In genomic region chr10:60731134-60731883, GRCh38 we compare ENCODE assay signal across 8 cellular contexts. TPM values are rescaled to one million over a fixed set of nuclear protein-coding genes. Genes with fewer than 3 reads are reported as not detected.
DNase-seq lines count a peak whose midpoint lies in the region; ATAC-seq and TF ChIP-seq lines count a peak whose summit lies in the region.

No MANE protein-coding gene starts in this region.

- H3K9me2 ChIP-seq in GM23248 (ENCODE audit: insufficient read depth) = no peaks in the 10 kb centered on the region

- DNase-seq in RWPE2 (ENCODE audit: low spot score) = no peak
- peak; percentile 38 for DNase-seq in germinal center (ENCODE audit: low spot score)
- no peak for DNase-seq in RKO (ENCODE audit: low spot score)
- DNase-seq in mucosa of gallbladder (ENCODE audit: low spot score) = no peak
- DNase-seq in GM23248 = no peak
- no peak for DNase-seq in NCI-H446 (lab: John Stamatoyannopoulos, UW)

- ATAC-seq in GM18907 (IDR thresholded peaks at IDR 0.05; ENCODE audit: unreplicated experiment) (peak; percentile 86), HG02759 (IDR thresholded peaks at IDR 0.05; ENCODE audit: unreplicated experiment) (peak; percentile 74), RWPE2 (ENCODE audit: low read depth) (no peak)

- H3K4me3 ChIP-seq in RWPE2 (ENCODE audit: severe bottlenecking) (peak overlapping the region; percentile 81), GM23248 (no peak overlapping the region)

- no peaks in the 10 kb centered on the region for H3F3A ChIP-seq in GM23248 (ENCODE audit: insufficient read depth)

- H3K79me2 ChIP-seq in GM23248 (ENCODE audit: insufficient read depth) = no peaks in the 10 kb centered on the region

- H3K36me3 ChIP-seq in RWPE2 (ENCODE audit: low read depth) = no peaks in the 10 kb centered on the region
- no peaks in the 10 kb centered on the region for H3K36me3 ChIP-seq in GM23248 (ENCODE audit: low read depth)

- H4K20me1 ChIP-seq in GM23248 (ENCODE audit: insufficient read depth) = no peaks in the 10 kb centered on the region

- no peak overlapping the region for H3K4me2 ChIP-seq in GM23248 (ENCODE audit: unreplicated experiment)

- in situ Hi-C loops in GM23248 (cut with MboI) = no loop called here

- TF ChIP-seq CTCF in RWPE2 (IDR thresholded peaks at IDR 0.05; ENCODE audit: poor library complexity, severe bottlenecking) = no peak

- 91 to 94% methylated on average over 3 of the region's 3 CpGs for WGBS in GM23248 (ENCODE audit: low coverage in 1 of 2, low lambda C conversion rate in 2 of 2, missing lambda C conversion rate in 2 of 2), 2 experiments

- H3K27me3 ChIP-seq in RWPE2 (ENCODE audit: insufficient read depth, poor library complexity, severe bottlenecking) (no peaks in the 10 kb centered on the region), GM23248 (replicated peaks; ENCODE audit: insufficient read depth) (peaks cover 70% of the 10 kb centered on the region)

- no peak overlapping the region for H3K9ac ChIP-seq in GM23248

- H3K9me3 ChIP-seq in RWPE2 (ENCODE audit: severe bottlenecking) (no peaks in the 10 kb centered on the region), GM23248 (ENCODE audit: low read depth) (no peaks in the 10 kb centered on the region)

- no peak overlapping the region for H2AFZ ChIP-seq in GM23248

- H3K4me1 ChIP-seq in RWPE2 (ENCODE audit: insufficient read depth, poor library complexity, severe bottlenecking) (no peaks in the 10 kb centered on the region), GM23248 (ENCODE audit: insufficient read depth) (no peaks in the 10 kb centered on the region)

- H3K27ac ChIP-seq in RWPE2 (ENCODE audit: poor library complexity, severe bottlenecking) = peak overlapping the region; percentile 49
- no peak overlapping the region for H3K27ac ChIP-seq in GM23248

RNA-seq across cellular contexts. Expression of gene CDK1, which starts 47.0 kb away (rescaled TPM):
- 3.9 TPM for total RNA-seq in mucosa of gallbladder
- total RNA-seq in GM23248 (2014; rRNA removed; shearing (Covaris generic)) = 33.5 and 40.5 TPM in 2 replicates
- 38.4 and 43.2 TPM in 2 replicates for polyA plus RNA-seq in GM23248 (2016; fragmentation: Nextera tagmentation; extraction: Ambion mirVana)
